In the genomic region with DNA sequence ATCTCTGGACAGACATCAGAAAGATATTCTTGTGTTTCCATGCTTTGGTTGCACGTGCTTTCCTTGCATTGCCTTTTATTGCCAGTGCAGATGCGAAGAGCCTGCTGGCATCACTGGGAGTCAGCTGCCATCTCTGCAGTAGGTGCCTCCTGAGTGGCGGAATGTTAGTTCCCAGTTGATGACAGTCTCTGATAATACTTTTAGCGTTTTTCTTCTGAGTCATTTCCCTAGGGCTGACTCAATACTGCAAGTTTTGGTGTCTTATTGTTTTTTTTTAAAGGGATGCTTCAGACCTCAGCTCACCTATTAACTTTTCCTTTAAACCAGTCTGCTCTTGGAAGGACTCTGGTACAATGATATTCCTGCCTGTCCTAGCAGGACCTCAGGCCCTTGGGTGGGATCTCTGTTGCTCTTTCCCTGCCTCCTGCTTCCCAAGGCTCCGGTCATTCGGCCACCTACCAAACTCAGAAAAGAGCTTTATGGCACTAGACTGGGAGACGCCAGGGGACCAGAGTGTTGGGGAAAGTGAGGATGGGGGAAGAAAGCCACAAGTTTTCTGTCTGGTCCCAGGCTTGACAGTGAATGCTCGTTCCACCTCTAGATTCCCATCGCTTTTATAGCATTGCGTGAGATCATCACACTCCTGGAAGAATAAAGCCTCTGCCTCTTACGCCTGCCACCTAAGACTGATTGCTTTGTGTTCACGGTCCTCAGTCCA, we compare ENCODE assay signal across 1 cellular context.
TF ChIP-seq lines count a peak whose summit lies in the region.

No MANE protein-coding gene starts in this region.

TF ChIP-seq in K562, 482 proteins besides CTCF, POLR2A, EP300 and RAD21 (continued from another document):
- TF ChIP-seq, protein P1, sequence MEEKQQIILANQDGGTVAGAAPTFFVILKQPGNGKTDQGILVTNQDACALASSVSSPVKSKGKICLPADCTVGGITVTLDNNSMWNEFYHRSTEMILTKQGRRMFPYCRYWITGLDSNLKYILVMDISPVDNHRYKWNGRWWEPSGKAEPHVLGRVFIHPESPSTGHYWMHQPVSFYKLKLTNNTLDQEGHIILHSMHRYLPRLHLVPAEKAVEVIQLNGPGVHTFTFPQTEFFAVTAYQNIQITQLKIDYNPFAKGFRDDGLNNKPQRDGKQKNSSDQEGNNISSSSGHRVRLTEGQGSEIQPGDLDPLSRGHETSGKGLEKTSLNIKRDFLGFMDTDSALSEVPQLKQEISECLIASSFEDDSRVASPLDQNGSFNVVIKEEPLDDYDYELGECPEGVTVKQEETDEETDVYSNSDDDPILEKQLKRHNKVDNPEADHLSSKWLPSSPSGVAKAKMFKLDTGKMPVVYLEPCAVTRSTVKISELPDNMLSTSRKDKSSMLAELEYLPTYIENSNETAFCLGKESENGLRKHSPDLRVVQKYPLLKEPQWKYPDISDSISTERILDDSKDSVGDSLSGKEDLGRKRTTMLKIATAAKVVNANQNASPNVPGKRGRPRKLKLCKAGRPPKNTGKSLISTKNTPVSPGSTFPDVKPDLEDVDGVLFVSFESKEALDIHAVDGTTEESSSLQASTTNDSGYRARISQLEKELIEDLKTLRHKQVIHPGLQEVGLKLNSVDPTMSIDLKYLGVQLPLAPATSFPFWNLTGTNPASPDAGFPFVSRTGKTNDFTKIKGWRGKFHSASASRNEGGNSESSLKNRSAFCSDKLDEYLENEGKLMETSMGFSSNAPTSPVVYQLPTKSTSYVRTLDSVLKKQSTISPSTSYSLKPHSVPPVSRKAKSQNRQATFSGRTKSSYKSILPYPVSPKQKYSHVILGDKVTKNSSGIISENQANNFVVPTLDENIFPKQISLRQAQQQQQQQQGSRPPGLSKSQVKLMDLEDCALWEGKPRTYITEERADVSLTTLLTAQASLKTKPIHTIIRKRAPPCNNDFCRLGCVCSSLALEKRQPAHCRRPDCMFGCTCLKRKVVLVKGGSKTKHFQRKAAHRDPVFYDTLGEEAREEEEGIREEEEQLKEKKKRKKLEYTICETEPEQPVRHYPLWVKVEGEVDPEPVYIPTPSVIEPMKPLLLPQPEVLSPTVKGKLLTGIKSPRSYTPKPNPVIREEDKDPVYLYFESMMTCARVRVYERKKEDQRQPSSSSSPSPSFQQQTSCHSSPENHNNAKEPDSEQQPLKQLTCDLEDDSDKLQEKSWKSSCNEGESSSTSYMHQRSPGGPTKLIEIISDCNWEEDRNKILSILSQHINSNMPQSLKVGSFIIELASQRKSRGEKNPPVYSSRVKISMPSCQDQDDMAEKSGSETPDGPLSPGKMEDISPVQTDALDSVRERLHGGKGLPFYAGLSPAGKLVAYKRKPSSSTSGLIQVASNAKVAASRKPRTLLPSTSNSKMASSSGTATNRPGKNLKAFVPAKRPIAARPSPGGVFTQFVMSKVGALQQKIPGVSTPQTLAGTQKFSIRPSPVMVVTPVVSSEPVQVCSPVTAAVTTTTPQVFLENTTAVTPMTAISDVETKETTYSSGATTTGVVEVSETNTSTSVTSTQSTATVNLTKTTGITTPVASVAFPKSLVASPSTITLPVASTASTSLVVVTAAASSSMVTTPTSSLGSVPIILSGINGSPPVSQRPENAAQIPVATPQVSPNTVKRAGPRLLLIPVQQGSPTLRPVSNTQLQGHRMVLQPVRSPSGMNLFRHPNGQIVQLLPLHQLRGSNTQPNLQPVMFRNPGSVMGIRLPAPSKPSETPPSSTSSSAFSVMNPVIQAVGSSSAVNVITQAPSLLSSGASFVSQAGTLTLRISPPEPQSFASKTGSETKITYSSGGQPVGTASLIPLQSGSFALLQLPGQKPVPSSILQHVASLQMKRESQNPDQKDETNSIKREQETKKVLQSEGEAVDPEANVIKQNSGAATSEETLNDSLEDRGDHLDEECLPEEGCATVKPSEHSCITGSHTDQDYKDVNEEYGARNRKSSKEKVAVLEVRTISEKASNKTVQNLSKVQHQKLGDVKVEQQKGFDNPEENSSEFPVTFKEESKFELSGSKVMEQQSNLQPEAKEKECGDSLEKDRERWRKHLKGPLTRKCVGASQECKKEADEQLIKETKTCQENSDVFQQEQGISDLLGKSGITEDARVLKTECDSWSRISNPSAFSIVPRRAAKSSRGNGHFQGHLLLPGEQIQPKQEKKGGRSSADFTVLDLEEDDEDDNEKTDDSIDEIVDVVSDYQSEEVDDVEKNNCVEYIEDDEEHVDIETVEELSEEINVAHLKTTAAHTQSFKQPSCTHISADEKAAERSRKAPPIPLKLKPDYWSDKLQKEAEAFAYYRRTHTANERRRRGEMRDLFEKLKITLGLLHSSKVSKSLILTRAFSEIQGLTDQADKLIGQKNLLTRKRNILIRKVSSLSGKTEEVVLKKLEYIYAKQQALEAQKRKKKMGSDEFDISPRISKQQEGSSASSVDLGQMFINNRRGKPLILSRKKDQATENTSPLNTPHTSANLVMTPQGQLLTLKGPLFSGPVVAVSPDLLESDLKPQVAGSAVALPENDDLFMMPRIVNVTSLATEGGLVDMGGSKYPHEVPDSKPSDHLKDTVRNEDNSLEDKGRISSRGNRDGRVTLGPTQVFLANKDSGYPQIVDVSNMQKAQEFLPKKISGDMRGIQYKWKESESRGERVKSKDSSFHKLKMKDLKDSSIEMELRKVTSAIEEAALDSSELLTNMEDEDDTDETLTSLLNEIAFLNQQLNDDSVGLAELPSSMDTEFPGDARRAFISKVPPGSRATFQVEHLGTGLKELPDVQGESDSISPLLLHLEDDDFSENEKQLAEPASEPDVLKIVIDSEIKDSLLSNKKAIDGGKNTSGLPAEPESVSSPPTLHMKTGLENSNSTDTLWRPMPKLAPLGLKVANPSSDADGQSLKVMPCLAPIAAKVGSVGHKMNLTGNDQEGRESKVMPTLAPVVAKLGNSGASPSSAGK (IDR thresholded peaks at IDR 0.05): no peak
- TF ChIP-seq FOSL1 (tag; conservative IDR thresholded peaks at IDR 0.05) (peak; percentile 74), SMAD2 (IDR thresholded peaks at IDR 0.05; ENCODE audit: low read depth, low read length) (no peak), CBX5 (IDR thresholded peaks at IDR 0.05; ENCODE audit: borderline replicate concordance, low read depth) (no peak)
- TF ChIP-seq, protein P2, sequence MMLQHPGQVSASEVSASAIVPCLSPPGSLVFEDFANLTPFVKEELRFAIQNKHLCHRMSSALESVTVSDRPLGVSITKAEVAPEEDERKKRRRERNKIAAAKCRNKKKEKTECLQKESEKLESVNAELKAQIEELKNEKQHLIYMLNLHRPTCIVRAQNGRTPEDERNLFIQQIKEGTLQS (IDR thresholded peaks at IDR 0.05): peak; percentile 15; the same call in 1 of the 2 replicates
- TF ChIP-seq, protein P2 (CRISPR knock-in tag; conservative IDR thresholded peaks at IDR 0.05): no peak
